In the genomic region with DNA sequence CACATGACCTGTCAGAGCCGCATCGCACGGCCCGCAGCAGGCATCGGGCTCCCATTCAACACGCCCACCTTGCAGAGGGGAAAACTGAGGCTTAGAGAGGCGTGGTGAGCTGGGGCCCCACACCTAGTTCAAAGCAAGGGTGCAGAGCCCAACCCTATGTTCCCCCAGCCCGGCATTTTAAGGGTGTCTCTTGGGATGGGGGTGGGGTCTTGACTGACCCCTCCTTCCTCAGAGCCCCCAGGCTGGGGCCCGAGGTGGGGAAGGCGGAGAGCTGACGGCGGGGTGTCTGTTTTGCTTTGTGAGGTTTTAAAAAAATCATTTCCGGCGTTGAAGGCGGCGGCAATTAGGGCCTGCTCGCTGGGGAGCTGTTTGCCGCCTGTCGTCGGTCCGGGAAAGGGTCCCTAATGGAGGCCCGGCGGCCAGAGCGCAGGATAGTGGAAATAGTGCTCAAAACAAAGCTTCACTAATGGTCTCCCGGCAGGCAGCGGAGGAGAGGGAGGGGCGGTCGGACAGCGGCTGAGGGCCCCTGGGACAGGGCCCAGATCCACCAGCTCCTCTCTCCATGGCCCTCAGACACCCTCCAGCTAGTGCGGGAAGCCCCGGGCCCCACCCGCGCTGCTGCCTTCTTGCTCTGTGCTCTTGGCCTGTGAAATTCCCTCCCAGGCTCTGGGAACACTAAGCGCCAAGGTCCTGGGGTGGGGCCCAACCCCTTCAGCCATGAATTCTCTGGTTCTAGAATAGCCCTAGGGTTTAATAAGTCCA, we compare ENCODE assay signal across 8 cellular contexts. TPM values are rescaled to one million over a fixed set of nuclear protein-coding genes. Genes with fewer than 3 reads are reported as not detected.
DNase-seq lines count a peak whose midpoint lies in the region; ATAC-seq and TF ChIP-seq lines count a peak whose summit lies in the region.

No MANE protein-coding gene starts in this region.

- peak in 2 of 5 donors; percentile 6 to 13 for DNase-seq in CD4-positive, alpha-beta memory T cell
- peak; percentile 92 for DNase-seq in NCI-H146 (lab: John Stamatoyannopoulos, UW)
- no peak for DNase-seq in brain microvascular endothelial cell
- no peak for DNase-seq in NK-92 treated with Interleukin-12 subunit alpha and Interleukin-12 subunit beta, amount 100 ng/mL, for 24 hours (lab: John Stamatoyannopoulos, UW)
- no peak for DNase-seq in GM20000 (ENCODE audit: low spot score)

- H3K36me3 ChIP-seq in CD4-positive, alpha-beta memory T cell (ENCODE audit: insufficient read depth, low read length), result no peaks in the 10 kb centered on the region
- H3K36me3 ChIP-seq in brain microvascular endothelial cell (replicated peaks), result no peaks in the 10 kb centered on the region
- H3K36me3 ChIP-seq in muscle layer of duodenum (ENCODE audit: control insufficient read depth in 1 of 2, insufficient read depth in 2 of 2, low read length in 2 of 2), result no peaks in the 10 kb centered on the region

- peaks cover 8 to 33% of the 10 kb centered on the region in 2 donors for H3K27me3 Mint-ChIP-seq in CD4-positive, alpha-beta memory T cell

- peak overlapping the region; percentile 31 to 80 (median 62) for H3K4me3 Mint-ChIP-seq in CD4-positive, alpha-beta memory T cell

- ATAC-seq in HG03521 (IDR thresholded peaks at IDR 0.05; ENCODE audit: unreplicated experiment) (no peak), HG03025 (IDR thresholded peaks at IDR 0.05; ENCODE audit: low FRiP score, unreplicated experiment) (no peak)

- in situ Hi-C loops in brain microvascular endothelial cell (cut with HindIII; ENCODE audit: low pct_ligation_motif_present, low sequenced_read_pairs), result loop anchor here (10.0 kb wide), 1 partner anchor 80 kb away; no protein-coding TSS in a partner anchor

- H3K9me3 Mint-ChIP-seq in CD4-positive, alpha-beta memory T cell, result no peaks in the 10 kb centered on the region

- H3K27me3 ChIP-seq in CD4-positive, alpha-beta memory T cell (ENCODE audit: insufficient read depth, low read length), result peaks cover 3% of the 10 kb centered on the region
- H3K27me3 ChIP-seq in brain microvascular endothelial cell (replicated peaks) (peaks cover 46% of the 10 kb centered on the region), muscle layer of duodenum (ENCODE audit: low read depth, low read length) (peaks cover 20% of the 10 kb centered on the region)

- peak; percentile 7 for TF ChIP-seq CTCF in brain microvascular endothelial cell (IDR thresholded peaks at IDR 0.05; ENCODE audit: low read depth, low read length, missing control alignments)
- TF ChIP-seq CTCF in GM20000 (IDR thresholded peaks at IDR 0.05; ENCODE audit: extremely low read depth, missing control alignments), result no peak

- H3K4me1 Mint-ChIP-seq in CD4-positive, alpha-beta memory T cell, result peaks cover 6 to 11% (median 8%) of the 10 kb centered on the region in 4 donors

- peak overlapping the region in 4 of 7 donors; percentile 17 to 85 (median 63) for H3K27ac Mint-ChIP-seq in CD4-positive, alpha-beta memory T cell

- peaks cover 7% of the 10 kb centered on the region for H3K4me1 ChIP-seq in CD4-positive, alpha-beta memory T cell (ENCODE audit: insufficient read depth, low read length)
- H3K4me1 ChIP-seq in muscle layer of duodenum (ENCODE audit: control insufficient read depth in 1 of 2, insufficient read depth in 2 of 2, low read length in 2 of 2), result peaks cover 0 to 25% of the 10 kb centered on the region in 2 donors

- peak overlapping the region in 1 of 2 donors; percentile 19 for H3K4me3 ChIP-seq in CD4-positive, alpha-beta memory T cell (ENCODE audit: low read length in 2 of 2)
- H3K4me3 ChIP-seq in brain microvascular endothelial cell (ENCODE audit: low read depth, low read length) (peak overlapping the region; percentile 15), muscle layer of duodenum (ENCODE audit: low read depth in 1 of 2, low read length in 2 of 2) (peak overlapping the region; percentile 16 to 29)

- POLR2A ChIA-PET in CD4-positive, alpha-beta memory T cell (lab: Charles Lee; ENCODE audit: partially characterized antibody), result no interaction called here

- CTCF ChIA-PET in CD4-positive, alpha-beta memory T cell (lab: Charles Lee; ENCODE audit: partially characterized antibody), result no interaction called here

- H3K27ac ChIP-seq in CD4-positive, alpha-beta memory T cell (ENCODE audit: low read depth, low read length), result no peak overlapping the region
- H3K27ac ChIP-seq in brain microvascular endothelial cell, result no peak overlapping the region
- H3K27ac ChIP-seq in muscle layer of duodenum (ENCODE audit: low read length), result no peak overlapping the region

- H3K9me3 ChIP-seq in CD4-positive, alpha-beta memory T cell (ENCODE audit: control insufficient read depth in 1 of 2, low read length in 2 of 2), result no peaks in the 10 kb centered on the region
- no peaks in the 10 kb centered on the region for H3K9me3 ChIP-seq in muscle layer of duodenum (ENCODE audit: control insufficient read depth in 1 of 2, low read length in 2 of 2)

- no peaks in the 10 kb centered on the region for H3K36me3 Mint-ChIP-seq in CD4-positive, alpha-beta memory T cell

- intact Hi-C loops in CD4-positive, alpha-beta memory T cell (cut with micrococcal nuclease), result no loop called here

RNA-seq across cellular contexts. Expression of a gene that starts 11.9 kb away (rescaled TPM):
- not detected for total RNA-seq in CD4-positive, alpha-beta memory T cell
- polyA plus RNA-seq in CD4-positive, alpha-beta memory T cell, result not detected
